25 cellular contexts compared by ENCODE assay signal in the genomic region with DNA sequence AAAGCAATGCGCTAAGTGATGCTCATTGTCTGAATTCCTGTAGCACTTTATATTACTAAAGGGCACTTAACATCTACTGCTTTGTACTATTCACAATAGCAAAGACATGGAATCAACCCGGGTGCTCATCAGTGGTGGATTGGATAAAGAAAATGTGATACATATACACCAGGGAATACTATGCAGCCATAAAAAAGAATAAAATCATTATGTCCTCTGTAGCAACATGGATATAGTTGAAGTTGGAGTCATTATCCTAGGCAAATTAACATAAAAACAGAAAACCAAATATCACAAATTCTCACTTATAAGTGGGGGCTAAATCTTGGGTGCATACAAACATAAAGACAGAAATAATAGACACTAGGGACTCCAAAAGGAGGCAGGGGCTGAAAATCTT.
"Had no signal": no experiment of that assay in that cellular context is flagged by ENCODE, and none has a peak within 500 bp of the region (broad histone marks: within the 10 kb centered on the region; RNA-seq: fewer than 3 reads in every experiment).

No MANE protein-coding gene starts in this region.

- DNase-seq: dermis blood vessel endothelial cell; dorsolateral prefrontal cortex; effector CD4-positive, alpha-beta T cell; effector memory CD4-positive, alpha-beta T cell; foreskin keratinocyte; heart left ventricle; hypothalamus; immature natural killer cell; islet precursor cell; kidney; kidney glomerular epithelial cell; left colon; left ventricle myocardium inferior; lower lobe of right lung; mesenchymal stem cell; mucosa of descending colon; naive B cell had no signal

- H3K79me2 ChIP-seq: hepatocyte had no signal

- H3K27me3 ChIP-seq: dorsolateral prefrontal cortex, esophagus muscularis mucosa, gastroesophageal sphincter, heart left ventricle, hepatocyte had no signal

- FAIRE-seq: colon, endothelial cell of umbilical vein, frontal cortex, kidney had no signal

- H3K36me3 ChIP-seq: esophagus muscularis mucosa, gastroesophageal sphincter, heart left ventricle, left ventricle myocardium inferior, lower lobe of right lung had no signal

- ATAC-seq: foreskin keratinocyte, gastroesophageal sphincter, heart left ventricle, left colon, left lobe of liver, lower lobe of right lung, mucosa of descending colon had no signal

- H3K4me1 ChIP-seq: esophagus muscularis mucosa, foreskin keratinocyte, gastroesophageal sphincter, heart left ventricle, left ventricle myocardium inferior, lower lobe of right lung had no signal

- H3K4me2 ChIP-seq: hepatocyte had no signal

- H3K27ac ChIP-seq: coronary artery, dorsolateral prefrontal cortex, esophagus muscularis mucosa, foreskin keratinocyte, gastroesophageal sphincter, heart left ventricle, hepatocyte, left ventricle myocardium inferior, lower lobe of right lung had no signal

- H2AFZ ChIP-seq: hepatocyte had no signal

- H3K4me3 ChIP-seq: coronary artery, dorsolateral prefrontal cortex, esophagus muscularis mucosa, gastroesophageal sphincter, heart left ventricle, hepatocyte, left ventricle myocardium inferior, lower lobe of right lung, mucosa of descending colon had no signal

- H3K9me3 ChIP-seq: esophagus muscularis mucosa, gastroesophageal sphincter, heart left ventricle, left ventricle myocardium inferior, lower lobe of right lung, mucosa of descending colon had no signal
